ENCODE assay signal across 12 cellular contexts in the genomic region with DNA sequence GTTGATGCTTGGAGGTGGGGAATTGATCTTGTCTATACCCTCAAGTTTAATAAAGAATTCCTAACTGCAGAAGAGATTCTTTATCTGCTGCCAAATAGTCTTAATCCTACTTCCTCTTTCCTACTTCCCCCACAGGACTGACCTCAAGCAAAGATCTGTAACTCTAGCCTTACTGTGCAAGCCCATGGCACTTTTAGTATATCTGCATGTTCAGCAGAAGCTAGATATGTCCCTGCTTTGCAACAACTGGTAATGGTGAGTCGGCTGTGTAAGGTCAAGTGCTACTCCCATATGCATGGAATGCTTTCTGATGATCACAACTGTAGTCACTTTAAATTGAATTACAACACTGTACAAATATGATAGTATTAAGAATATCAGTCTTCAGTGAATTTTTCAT. TPM values are rescaled to one million over a fixed set of nuclear protein-coding genes. Genes with fewer than 3 reads are reported as not detected.
A peak's percentile ranks its signal among the peaks of the same experiment; 100 is the strongest.
DNase-seq lines count a peak whose midpoint lies in the region; ATAC-seq and TF ChIP-seq lines count a peak whose summit lies in the region.
"Had no signal": no experiment of that assay in that cellular context is flagged by ENCODE, and none has a peak within 500 bp of the region (broad histone marks: within the 10 kb centered on the region; RNA-seq: fewer than 3 reads in every experiment).

No MANE protein-coding gene starts in this region.

- H3K4me3 ChIP-seq in SK-N-SH (ENCODE audit: low read depth in 2 of 2, low read length in 1 of 2) (no peak overlapping the region), OCI-LY3 (ENCODE audit: low read length) (no peak overlapping the region), fibroblast of mammary gland (ENCODE audit: control insufficient read depth, low read depth, low read length) (no peak overlapping the region), upper lobe of left lung (no peak overlapping the region)
- H3K4me3 ChIP-seq: thoracic aorta had no signal

- no peaks in the 10 kb centered on the region for H3K9me2 ChIP-seq in SK-N-SH

- peak; percentile 59 for ATAC-seq in SK-N-SH treated with all-trans-retinoic acid at 6 μM for 48 hours
- ATAC-seq in upper lobe of left lung (ENCODE audit: low FRiP score in 2 of 2) = peak; percentile 73 to 89

- no peaks in the 10 kb centered on the region for H3K9me3 ChIP-seq in SK-N-SH
- H3K9me3 ChIP-seq in OCI-LY3 (ENCODE audit: insufficient read depth, low read length) = no peaks in the 10 kb centered on the region
- no peaks in the 10 kb centered on the region for H3K9me3 ChIP-seq in upper lobe of left lung
- H3K9me3 ChIP-seq: thoracic aorta had no signal

- H3K79me2 ChIP-seq in SK-N-SH (ENCODE audit: insufficient read depth) (no peaks in the 10 kb centered on the region), OCI-LY3 (ENCODE audit: low read length) (no peaks in the 10 kb centered on the region)

- 47% methylated on average over 1 of the region's 1 CpG for WGBS in SK-N-SH (ENCODE audit: low lambda C conversion rate)
- WGBS in upper lobe of left lung, 2 donors = 41 to 50% methylated on average over 1 of the region's 1 CpG

- no peak for TF ChIP-seq RAD21 in SK-N-SH (IDR thresholded peaks at IDR 0.05; ENCODE audit: low read length)

- H3K9ac ChIP-seq in SK-N-SH (no peak overlapping the region), OCI-LY3 (ENCODE audit: low read length) (no peak overlapping the region)

- no peak for TF ChIP-seq POLR2A in upper lobe of left lung (IDR thresholded peaks at IDR 0.05)

- TF ChIP-seq CTCF in SK-N-SH (IDR thresholded peaks at IDR 0.05) (no peak), OCI-LY3 (IDR thresholded peaks at IDR 0.05; ENCODE audit: low read depth, low read length) (no peak), fibroblast of mammary gland (conservative IDR thresholded peaks at IDR 0.05; ENCODE audit: control insufficient read depth, insufficient read depth, low read depth, low read length) (no peak), upper lobe of left lung (IDR thresholded peaks at IDR 0.05) (no peak)

- H3K27ac ChIP-seq in SK-N-SH (ENCODE audit: low read depth in 2 of 2, low read length in 1 of 2) = no peak overlapping the region
- no peak overlapping the region for H3K27ac ChIP-seq in OCI-LY3 (ENCODE audit: low read length)
- no peak overlapping the region for H3K27ac ChIP-seq in upper lobe of left lung
- H3K27ac ChIP-seq: thoracic aorta had no signal

- CTCF ChIA-PET in SK-N-SH (lab: Yijun Ruan, JAX) = interaction anchor here (1.4 kb wide), 1 partner anchor 26 kb away, joined by 3 read pairs; no protein-coding TSS in a partner anchor

- H3F3A ChIP-seq in SK-N-SH (replicated peaks; ENCODE audit: insufficient read depth) = peaks cover 3% of the 10 kb centered on the region

- H3K4me2 ChIP-seq in SK-N-SH (no peak overlapping the region), OCI-LY3 (ENCODE audit: low read length) (0 out of 2 replicates have a peak overlapping the region, but pooled peaks have one; percentile 10)

- H3K4me1 ChIP-seq in SK-N-SH (ENCODE audit: control insufficient read depth in 1 of 2, insufficient read depth in 2 of 2, low read depth in 1 of 2, low read length in 1 of 2) = no peaks in the 10 kb centered on the region
- H3K4me1 ChIP-seq in OCI-LY3 (ENCODE audit: low read length) = peaks cover 17% of the 10 kb centered on the region
- no peaks in the 10 kb centered on the region for H3K4me1 ChIP-seq in upper lobe of left lung

- H4K20me1 ChIP-seq in SK-N-SH (ENCODE audit: insufficient read depth) = no peaks in the 10 kb centered on the region
- no peaks in the 10 kb centered on the region for H4K20me1 ChIP-seq in OCI-LY3 (ENCODE audit: insufficient read depth, low read length)

- DNase-seq in SK-N-SH (no peak), fibroblast of mammary gland (ENCODE audit: low read depth) (peak; percentile 56), upper lobe of left lung (peak in 1 of 2 donors; percentile 29), activated gamma-delta T cell treated with Interleukin-2 at 50 U/mL for 16 hours (no peak), NCI-H2171 treated with DMSO at 0.1 percent for 48 hours (lab: John Stamatoyannopoulos, UW) (no peak), NCI-H748 treated with DMSO at 0.1 percent for 48 hours (lab: John Stamatoyannopoulos, UW) (no peak)
- DNase-seq: KG1, NCI-H69, nephron progenitor cell had no signal

- H3K36me3 ChIP-seq in SK-N-SH (replicated peaks in 1 of 2; ENCODE audit: control insufficient read depth in 1 of 2, insufficient read depth in 2 of 2, low read length in 1 of 2) = no peaks in the 10 kb centered on the region
- no peaks in the 10 kb centered on the region for H3K36me3 ChIP-seq in OCI-LY3 (replicated peaks; ENCODE audit: low read depth, low read length)
- no peaks in the 10 kb centered on the region for H3K36me3 ChIP-seq in upper lobe of left lung
- H3K36me3 ChIP-seq: thoracic aorta had no signal

- POLR2A ChIA-PET in SK-N-SH (lab: Yijun Ruan, JAX) = no interaction called here

- H2AFZ ChIP-seq in SK-N-SH (ENCODE audit: low read depth) (no peak overlapping the region), OCI-LY3 (ENCODE audit: low read depth, low read length) (no peak overlapping the region)

- no peak for TF ChIP-seq EP300 in SK-N-SH (IDR thresholded peaks at IDR 0.05; ENCODE audit: borderline replicate concordance in 1 of 2, low read depth in 1 of 2, low read length in 1 of 2)
- no peak for TF ChIP-seq EP300 in upper lobe of left lung (IDR thresholded peaks at IDR 0.05)

- no peaks in the 10 kb centered on the region for H3K27me3 ChIP-seq in SK-N-SH (ENCODE audit: insufficient read depth)
- H3K27me3 ChIP-seq in OCI-LY3 (ENCODE audit: low read depth, low read length) = no peaks in the 10 kb centered on the region
- H3K27me3 ChIP-seq in upper lobe of left lung = no peaks in the 10 kb centered on the region

TF ChIP-seq in SK-N-SH treated with all-trans-retinoic acid at 6 μM for 48 hours, 23 proteins besides CTCF, POLR2A, EP300 and RAD21 (continues in another document):
- TF ChIP-seq BACH2 (CRISPR knock-in tag; IDR thresholded peaks at IDR 0.05; ENCODE audit: borderline replicate concordance) (no peak), ARNTL (CRISPR knock-in tag; IDR thresholded peaks at IDR 0.05; ENCODE audit: borderline replicate concordance, low read depth) (no peak), ZNF8 (CRISPR knock-in tag; IDR thresholded peaks at IDR 0.05) (no peak), ZFP30 (CRISPR knock-in tag; IDR thresholded peaks at IDR 0.05) (no peak), ZC3H10 (CRISPR knock-in tag; IDR thresholded peaks at IDR 0.05) (no peak), ZFP3 (CRISPR knock-in tag; IDR thresholded peaks at IDR 0.05) (no peak), ESRRG (CRISPR knock-in tag; IDR thresholded peaks at IDR 0.05) (no peak), ZNF70 (CRISPR knock-in tag; IDR thresholded peaks at IDR 0.05) (no peak), RARB (CRISPR knock-in tag; IDR thresholded peaks at IDR 0.05) (no peak), OSR1 (CRISPR knock-in tag; IDR thresholded peaks at IDR 0.05) (no peak), CSDC2 (CRISPR knock-in tag; IDR thresholded peaks at IDR 0.05) (no peak)
- TF ChIP-seq, protein P1, sequence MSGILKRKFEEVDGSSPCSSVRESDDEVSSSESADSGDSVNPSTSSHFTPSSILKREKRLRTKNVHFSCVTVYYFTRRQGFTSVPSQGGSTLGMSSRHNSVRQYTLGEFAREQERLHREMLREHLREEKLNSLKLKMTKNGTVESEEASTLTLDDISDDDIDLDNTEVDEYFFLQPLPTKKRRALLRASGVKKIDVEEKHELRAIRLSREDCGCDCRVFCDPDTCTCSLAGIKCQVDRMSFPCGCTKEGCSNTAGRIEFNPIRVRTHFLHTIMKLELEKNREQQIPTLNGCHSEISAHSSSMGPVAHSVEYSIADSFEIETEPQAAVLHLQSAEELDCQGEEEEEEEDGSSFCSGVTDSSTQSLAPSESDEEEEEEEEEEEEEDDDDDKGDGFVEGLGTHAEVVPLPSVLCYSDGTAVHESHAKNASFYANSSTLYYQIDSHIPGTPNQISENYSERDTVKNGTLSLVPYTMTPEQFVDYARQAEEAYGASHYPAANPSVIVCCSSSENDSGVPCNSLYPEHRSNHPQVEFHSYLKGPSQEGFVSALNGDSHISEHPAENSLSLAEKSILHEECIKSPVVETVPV (CRISPR knock-in tag; IDR thresholded peaks at IDR 0.05) = no peak

TF ChIP-seq in SK-N-SH, 30 proteins besides CTCF, POLR2A, EP300 and RAD21 (continues in another document):
- no peak for TF ChIP-seq SIN3A (IDR thresholded peaks at IDR 0.05; ENCODE audit: borderline replicate concordance, low read depth, low read length)
- no peak for TF ChIP-seq RCOR1 (IDR thresholded peaks at IDR 0.05; ENCODE audit: low read length)
- TF ChIP-seq NFIC (IDR thresholded peaks at IDR 0.05; ENCODE audit: borderline replicate concordance) = no peak
- no peak for TF ChIP-seq GABPA (IDR thresholded peaks at IDR 0.05; ENCODE audit: low read depth)
- TF ChIP-seq, protein P2, sequence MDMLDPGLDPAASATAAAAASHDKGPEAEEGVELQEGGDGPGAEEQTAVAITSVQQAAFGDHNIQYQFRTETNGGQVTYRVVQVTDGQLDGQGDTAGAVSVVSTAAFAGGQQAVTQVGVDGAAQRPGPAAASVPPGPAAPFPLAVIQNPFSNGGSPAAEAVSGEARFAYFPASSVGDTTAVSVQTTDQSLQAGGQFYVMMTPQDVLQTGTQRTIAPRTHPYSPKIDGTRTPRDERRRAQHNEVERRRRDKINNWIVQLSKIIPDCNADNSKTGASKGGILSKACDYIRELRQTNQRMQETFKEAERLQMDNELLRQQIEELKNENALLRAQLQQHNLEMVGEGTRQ (IDR thresholded peaks at IDR 0.05; ENCODE audit: borderline replicate concordance, low read depth, low read length) = no peak
- TF ChIP-seq YY1 (IDR thresholded peaks at IDR 0.05; ENCODE audit: low read depth) = no peak
- TF ChIP-seq, protein P3, sequence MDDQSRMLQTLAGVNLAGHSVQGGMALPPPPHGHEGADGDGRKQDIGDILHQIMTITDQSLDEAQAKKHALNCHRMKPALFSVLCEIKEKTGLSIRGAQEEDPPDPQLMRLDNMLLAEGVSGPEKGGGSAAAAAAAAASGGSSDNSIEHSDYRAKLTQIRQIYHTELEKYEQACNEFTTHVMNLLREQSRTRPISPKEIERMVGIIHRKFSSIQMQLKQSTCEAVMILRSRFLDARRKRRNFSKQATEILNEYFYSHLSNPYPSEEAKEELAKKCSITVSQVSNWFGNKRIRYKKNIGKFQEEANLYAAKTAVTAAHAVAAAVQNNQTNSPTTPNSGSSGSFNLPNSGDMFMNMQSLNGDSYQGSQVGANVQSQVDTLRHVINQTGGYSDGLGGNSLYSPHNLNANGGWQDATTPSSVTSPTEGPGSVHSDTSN (IDR thresholded peaks at IDR 0.05) = no peak
- no peak for TF ChIP-seq NRF1 (IDR thresholded peaks at IDR 0.05; ENCODE audit: low read depth, low read length)
- TF ChIP-seq POLR2AphosphoS5 (IDR thresholded peaks at IDR 0.05; ENCODE audit: low read depth, low read length) = no peak

RNA-seq across cellular contexts. Expression of a gene that starts 26.3 kb away (rescaled TPM):
- 14.1 and 18.1 TPM in 2 replicates for polyA plus RNA-seq in SK-N-SH (2012; rRNA removed)
- 22.0 and 23.7 TPM in 2 replicates for polyA plus RNA-seq in SK-N-SH (2012; cell fraction: cytosol; rRNA removed)
- polyA plus RNA-seq in SK-N-SH (2012; cell fraction: nucleus; rRNA removed) = 10.5 and 21.5 TPM in 2 replicates
- total RNA-seq in upper lobe of left lung = 100 to 1,000 TPM in 1 of 6 donors, 10 to 100 TPM in 5; 40.3 to 112 (median 69.6) TPM

RNA-seq across cellular contexts. Expression of a gene that starts 52.7 kb away (rescaled TPM):
- 1.2 and 1.4 TPM in 2 replicates for polyA plus RNA-seq in SK-N-SH (2012; rRNA removed)
- 1.6 and 1.8 TPM in 2 replicates for polyA plus RNA-seq in SK-N-SH (2012; cell fraction: cytosol; rRNA removed)
- 1.4 and 3.2 TPM in 2 replicates for polyA plus RNA-seq in SK-N-SH (2012; cell fraction: nucleus; rRNA removed)
- 10 to 100 TPM in 2 of 6 donors, 1 to 10 TPM in 4; 7.1 to 29.3 (median 9.1) TPM for total RNA-seq in upper lobe of left lung
